ENCODE assay signal across 1 cellular context in genomic region chr20:32651537-32651936, GRCh38.
TF ChIP-seq lines count a peak whose summit lies in the region.

No MANE protein-coding gene starts in this region.

TF ChIP-seq in H1, 55 proteins besides CTCF, POLR2A, EP300 and RAD21:
- TF ChIP-seq RBBP5 (IDR thresholded peaks at IDR 0.05; ENCODE audit: borderline replicate concordance, low read depth, low read length): no peak
- no peak for TF ChIP-seq BRCA1 (IDR thresholded peaks at IDR 0.05; ENCODE audit: low read depth, low read length)
- no peak for TF ChIP-seq CHD1 (IDR thresholded peaks at IDR 0.05; ENCODE audit: low read depth, low read length)
- TF ChIP-seq SP1 (IDR thresholded peaks at IDR 0.05; ENCODE audit: low read depth, low read length): no peak
- TF ChIP-seq NRF1 (IDR thresholded peaks at IDR 0.05; ENCODE audit: low read depth, low read length): no peak
- no peak for TF ChIP-seq FOSL1 (IDR thresholded peaks at IDR 0.05; ENCODE audit: insufficient read depth, low read depth, low read length)
- no peak for TF ChIP-seq EZH2 (IDR thresholded peaks at IDR 0.05; ENCODE audit: low read depth, low read length, severe bottlenecking)
- no peak for TF ChIP-seq HDAC2 (IDR thresholded peaks at IDR 0.05; ENCODE audit: borderline replicate concordance in 1 of 2, low read depth in 2 of 2, low read length in 2 of 2)
- TF ChIP-seq SUZ12 (IDR thresholded peaks at IDR 0.05; ENCODE audit: low read length): no peak
- no peak for TF ChIP-seq ATF2 (IDR thresholded peaks at IDR 0.05; ENCODE audit: low read length)
- TF ChIP-seq SP4 (IDR thresholded peaks at IDR 0.05; ENCODE audit: low read length): no peak
- TF ChIP-seq POLR2AphosphoS5 (IDR thresholded peaks at IDR 0.05; ENCODE audit: low read depth, low read length): no peak
- no peak for TF ChIP-seq PHF8 (conservative IDR thresholded peaks at IDR 0.05; ENCODE audit: low read depth, low read length)
- no peak for TF ChIP-seq TBP (IDR thresholded peaks at IDR 0.05; ENCODE audit: low read depth, low read length)
